ENCODE assay signal across 9 cellular contexts in the genomic region with DNA sequence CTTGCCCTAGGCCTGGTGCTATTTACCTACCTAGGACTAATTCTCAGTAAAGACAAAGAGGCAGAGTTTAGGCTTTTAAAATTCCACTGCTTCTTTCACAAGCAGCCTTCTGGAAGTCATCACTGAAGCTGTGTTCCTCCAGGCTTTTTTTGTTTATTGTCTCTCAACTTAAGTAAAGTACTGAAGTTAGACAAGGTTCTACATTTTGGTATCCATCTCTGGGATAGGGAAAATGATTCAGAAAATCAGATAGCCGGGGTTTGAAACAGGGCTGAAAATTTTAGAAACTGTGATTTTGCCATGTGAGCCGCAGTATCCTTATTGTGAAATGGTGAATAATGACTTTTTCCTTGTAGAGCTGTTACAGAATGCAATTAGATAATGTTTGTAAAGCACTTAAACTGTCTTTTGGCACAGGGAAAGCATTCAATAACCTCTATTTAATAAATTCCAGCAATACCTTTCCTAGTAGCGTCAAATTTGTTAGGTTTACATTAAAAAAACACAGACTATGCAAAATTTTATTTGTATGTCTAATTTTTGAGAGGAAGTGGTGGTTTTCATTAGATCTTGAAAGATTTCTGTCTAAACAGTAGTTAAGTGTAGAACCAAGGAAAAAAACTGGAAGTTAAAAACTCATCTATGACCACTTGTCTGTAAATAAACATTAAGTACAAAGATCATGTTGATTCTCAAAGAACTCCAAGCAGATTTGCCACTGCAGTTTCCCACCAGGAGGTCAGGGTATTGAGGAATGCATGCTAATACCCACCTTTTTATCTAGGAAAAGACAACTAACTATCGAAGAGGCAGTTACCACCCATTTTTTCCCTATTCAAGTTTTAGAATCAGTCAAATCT. TPM values are rescaled to one million over a fixed set of nuclear protein-coding genes. Genes with fewer than 3 reads are reported as not detected.
DNase-seq lines count a peak whose midpoint lies in the region; ATAC-seq, FAIRE-seq and TF ChIP-seq lines count a peak whose summit lies in the region.
"Had no signal": no experiment of that assay in that cellular context is flagged by ENCODE, and none has a peak within 500 bp of the region (broad histone marks: within the 10 kb centered on the region; RNA-seq: fewer than 3 reads in every experiment).

No MANE protein-coding gene starts in this region.

- no peak for FAIRE-seq in GM12891 (lab: Jason Lieb, UNC)

- no peaks in the 10 kb centered on the region for H3K9me3 ChIP-seq in RWPE2 (ENCODE audit: severe bottlenecking)

- DNase-seq in GM03348 (ENCODE audit: low spot score) (peak; percentile 27), RWPE2 (ENCODE audit: low spot score) (no peak), fibroblast of mammary gland (ENCODE audit: low read depth) (no peak), NCI-H2196 treated with DMSO at 0.1 percent for 48 hours (lab: John Stamatoyannopoulos, UW; ENCODE audit: unreplicated experiment) (no peak), GM12891 (ENCODE audit: insufficient read length, low spot score) (no peak)
- no peak for DNase-seq in stimulated activated CD8-positive, alpha-beta memory T cell treated with anti-CD3 and anti-CD28 coated beads, Interleukin-4, amount 100 ng/mL, for 48 hours
- DNase-seq: NCI-H1105 treated with DMSO at 0.1 percent for 48 hours had no signal

- TF ChIP-seq CTCF in RWPE2 (IDR thresholded peaks at IDR 0.05; ENCODE audit: poor library complexity, severe bottlenecking) (no peak), fibroblast of mammary gland (conservative IDR thresholded peaks at IDR 0.05; ENCODE audit: control insufficient read depth, insufficient read depth, low read depth, low read length) (no peak)

- ATAC-seq in RWPE2 (ENCODE audit: low read depth): no peak
- no peak for ATAC-seq in GM21529 (IDR thresholded peaks at IDR 0.05; ENCODE audit: unreplicated experiment)

- H3K27ac ChIP-seq in RWPE2 (ENCODE audit: poor library complexity, severe bottlenecking): peak overlapping the region; percentile 95
- peak overlapping the region; percentile 97 for H3K27ac ChIP-seq in rectal smooth muscle tissue (ENCODE audit: low read depth, low read length)

- H3K9ac ChIP-seq in rectal smooth muscle tissue (ENCODE audit: low read length): peak overlapping the region; percentile 32

- peak overlapping the region; percentile 11 for H3K4me3 ChIP-seq in RWPE2 (ENCODE audit: severe bottlenecking)
- peak overlapping the region; percentile 54 for H3K4me3 ChIP-seq in fibroblast of mammary gland (ENCODE audit: control insufficient read depth, low read depth, low read length)
- peak overlapping the region; percentile 68 for H3K4me3 ChIP-seq in rectal smooth muscle tissue (ENCODE audit: low read length)

- TF ChIP-seq POLR2A in GM12891 (IDR thresholded peaks at IDR 0.05; ENCODE audit: low read depth, low read length): no peak

- H3K27me3 ChIP-seq in RWPE2 (ENCODE audit: insufficient read depth, poor library complexity, severe bottlenecking) (no peaks in the 10 kb centered on the region), rectal smooth muscle tissue (ENCODE audit: control insufficient read depth, insufficient read depth, low read length) (no peaks in the 10 kb centered on the region)

- H3K36me3 ChIP-seq in RWPE2 (ENCODE audit: low read depth): peaks cover 33% of the 10 kb centered on the region
- H3K36me3 ChIP-seq in rectal smooth muscle tissue (ENCODE audit: control insufficient read depth, insufficient read depth, low read length): no peaks in the 10 kb centered on the region

- H3K4me1 ChIP-seq in RWPE2 (ENCODE audit: insufficient read depth, poor library complexity, severe bottlenecking) (peaks cover 66% of the 10 kb centered on the region), rectal smooth muscle tissue (ENCODE audit: control insufficient read depth, insufficient read depth, low read length) (peaks cover 51% of the 10 kb centered on the region)

TF ChIP-seq in GM12891, 5 proteins besides CTCF, POLR2A, EP300 and RAD21:
- TF ChIP-seq TAF1 (IDR thresholded peaks at IDR 0.05; ENCODE audit: low read depth, low read length) (no peak), PAX5 (IDR thresholded peaks at IDR 0.05; ENCODE audit: insufficient read depth, low read length, severe bottlenecking) (no peak), POU2F2 (IDR thresholded peaks at IDR 0.05; ENCODE audit: low read depth, low read length) (no peak), SPI1 (IDR thresholded peaks at IDR 0.05; ENCODE audit: low read depth, low read length) (no peak), POLR2AphosphoS5 (IDR thresholded peaks at IDR 0.05; ENCODE audit: low read depth, low read length) (no peak)
TF ChIP-seq in GM12891: peak in this region for 0.

RNA-seq across cellular contexts. Expression of a gene that starts 2.2 kb away (rescaled TPM):
- polyA plus RNA-seq in GM12891 (2012; ENCODE audit: low read depth, missing spikeins): 9.7 TPM

Comparison
In these comparisons a context has a peak if more than half of its experiments do, and no peak if none do; other contexts are left out.
1. H3K4me3 ChIP-seq: peak in every context shown above with its lines; median percentile 68 in rectal smooth muscle tissue; 54 in fibroblast of mammary gland; 11 in RWPE2.